1 cellular context compared by ENCODE assay signal in genomic region chr7:130141161-130141857, GRCh38.
TF ChIP-seq lines count a peak whose summit lies in the region.

No MANE protein-coding gene starts in this region.

TF ChIP-seq in K562, 482 proteins besides CTCF, POLR2A, EP300 and RAD21 (continued from another document and continues in another):
- TF ChIP-seq LEF1 (IDR thresholded peaks at IDR 0.05): peak; percentile 87
- no peak for TF ChIP-seq ZNF224 (CRISPR knock-in tag; IDR thresholded peaks at IDR 0.05)
- TF ChIP-seq ARID1B (IDR thresholded peaks at IDR 0.05): no peak
- TF ChIP-seq HNRNPUL1 (IDR thresholded peaks at IDR 0.05; ENCODE audit: low read length): no peak
- TF ChIP-seq MED1 (CRISPR knock-in tag; IDR thresholded peaks at IDR 0.05; ENCODE audit: borderline replicate concordance): no peak
- no peak for TF ChIP-seq RBBP5 (IDR thresholded peaks at IDR 0.05; ENCODE audit: borderline replicate concordance, insufficient read depth, low read length, poor library complexity, severe bottlenecking)
- no peak for TF ChIP-seq CC2D1A (IDR thresholded peaks at IDR 0.05)
- TF ChIP-seq MAZ (CRISPR knock-in tag; conservative IDR thresholded peaks at IDR 0.05 in 1 of 2, IDR thresholded peaks at IDR 0.05 in 1 of 2): peak; percentile 65 to 78
- TF ChIP-seq SMARCE1 (IDR thresholded peaks at IDR 0.05): no peak
- peak; percentile 100 for TF ChIP-seq KLF16 (IDR thresholded peaks at IDR 0.05)
- no peak for TF ChIP-seq BRD9 (IDR thresholded peaks at IDR 0.05; ENCODE audit: low read depth, partially characterized antibody)
- TF ChIP-seq PYGO2 (tag; IDR thresholded peaks at IDR 0.05): no peak
- TF ChIP-seq LCOR (CRISPR knock-in tag; IDR thresholded peaks at IDR 0.05): peak; percentile 55; the same call in 1 of the 2 replicates
- TF ChIP-seq NCOA6 (IDR thresholded peaks at IDR 0.05): no peak
- TF ChIP-seq SP1 (CRISPR knock-in tag; IDR thresholded peaks at IDR 0.05): no peak; the same call in 1 of the 2 replicates
- no peak for TF ChIP-seq ZFP36 (IDR thresholded peaks at IDR 0.05; ENCODE audit: low read depth, low read length, partially characterized antibody)
- no peak for TF ChIP-seq RBM22 (IDR thresholded peaks at IDR 0.05; ENCODE audit: low read depth, low read length, poor library complexity, severe bottlenecking)
- TF ChIP-seq KDM1A (IDR thresholded peaks at IDR 0.05): peak in 1 of 2 experiments; percentile 72; a peak in 2 of 4 replicates
- 0 out of 2 replicates have a peak, but pooled peaks have one; percentile 44 for TF ChIP-seq ZNF584 (CRISPR knock-in tag; IDR thresholded peaks at IDR 0.05; ENCODE audit: low read depth)
- TF ChIP-seq TAF15 (IDR thresholded peaks at IDR 0.05; ENCODE audit: low read depth, low read length): no peak
- TF ChIP-seq ZZZ3 (IDR thresholded peaks at IDR 0.05): no peak
- no peak for TF ChIP-seq ZNF354B (CRISPR knock-in tag; IDR thresholded peaks at IDR 0.05)
- 0 out of 2 replicates have a peak, but pooled peaks have one; percentile 38 for TF ChIP-seq SRSF3 (IDR thresholded peaks at IDR 0.05; ENCODE audit: insufficient read depth, low read length)
- no peak for TF ChIP-seq ARID2 (IDR thresholded peaks at IDR 0.05)
- no peak for TF ChIP-seq ZBTB11 (CRISPR knock-in tag; IDR thresholded peaks at IDR 0.05)
- no peak for TF ChIP-seq ZBTB40 (IDR thresholded peaks at IDR 0.05)
- no peak for TF ChIP-seq ZBTB40 (CRISPR knock-in tag; IDR thresholded peaks at IDR 0.05)
- no peak for TF ChIP-seq EZH2 (IDR thresholded peaks at IDR 0.05; ENCODE audit: borderline replicate concordance, low read depth, low read length)
- TF ChIP-seq ETS2 (tag; IDR thresholded peaks at IDR 0.05; ENCODE audit: borderline replicate concordance, poor library complexity, severe bottlenecking): no peak
- peak; percentile 25 for TF ChIP-seq L3MBTL2 (IDR thresholded peaks at IDR 0.05)
- no peak for TF ChIP-seq THAP7 (CRISPR knock-in tag; IDR thresholded peaks at IDR 0.05)
- no peak for TF ChIP-seq ZSCAN29 (IDR thresholded peaks at IDR 0.05)
- TF ChIP-seq ZNF507 (tag; conservative IDR thresholded peaks at IDR 0.05): no peak
- TF ChIP-seq HES1 (IDR thresholded peaks at IDR 0.05; ENCODE audit: low read depth): no peak
- TF ChIP-seq PRMT5 (CRISPR knock-in tag; IDR thresholded peaks at IDR 0.05): no peak
- TF ChIP-seq ZNF764 (CRISPR knock-in tag; IDR thresholded peaks at IDR 0.05; ENCODE audit: low read depth): no peak
- no peak for TF ChIP-seq STAT6 (CRISPR knock-in tag; IDR thresholded peaks at IDR 0.05)
- TF ChIP-seq TAL1 (IDR thresholded peaks at IDR 0.05): no peak
- TF ChIP-seq GABPB2 (CRISPR knock-in tag; conservative IDR thresholded peaks at IDR 0.05): no peak
- peak; percentile 49; the same call in 1 of the 2 replicates for TF ChIP-seq ZNF143 (CRISPR knock-in tag; IDR thresholded peaks at IDR 0.05)
- TF ChIP-seq PBX2 (CRISPR knock-in tag; IDR thresholded peaks at IDR 0.05; ENCODE audit: low read depth): no peak
- TF ChIP-seq PBX2 (tag; conservative IDR thresholded peaks at IDR 0.05; ENCODE audit: low read depth): no peak
- TF ChIP-seq C11orf30 (IDR thresholded peaks at IDR 0.05; ENCODE audit: low read depth): no peak
- peak; percentile 78 for TF ChIP-seq VEZF1 (CRISPR knock-in tag; IDR thresholded peaks at IDR 0.05)
- TF ChIP-seq SIN3B (IDR thresholded peaks at IDR 0.05; ENCODE audit: low read depth): no peak
- no peak for TF ChIP-seq SIN3A (IDR thresholded peaks at IDR 0.05; ENCODE audit: borderline replicate concordance in 2 of 2, control insufficient read depth in 1 of 2, low read depth in 2 of 2, low read length in 2 of 2)
- TF ChIP-seq SMAD2 (IDR thresholded peaks at IDR 0.05; ENCODE audit: low read depth, low read length): no peak
- TF ChIP-seq GATAD2B (IDR thresholded peaks at IDR 0.05; ENCODE audit: borderline replicate concordance): no peak
- peak; percentile 76; the same call in 1 of the 2 replicates for TF ChIP-seq ZBTB7A (IDR thresholded peaks at IDR 0.05; ENCODE audit: borderline replicate concordance, control insufficient read depth, low read depth, low read length)
- no peak for TF ChIP-seq HCFC1 (IDR thresholded peaks at IDR 0.05; ENCODE audit: low read depth, low read length)
